In genomic region chrX:66019310-66019652, GRCh38 we compare ENCODE assay signal across 19 cellular contexts. TPM values are rescaled to one million over a fixed set of nuclear protein-coding genes. Genes with fewer than 3 reads are reported as not detected.
"Had no signal": no experiment of that assay in that cellular context is flagged by ENCODE, and none has a peak within 500 bp of the region (broad histone marks: within the 10 kb centered on the region; RNA-seq: fewer than 3 reads in every experiment).

No MANE protein-coding gene starts in this region.

- H3K27me3 ChIP-seq: sigmoid colon had no signal

- H3K36me3 ChIP-seq: sigmoid colon, stomach, thoracic aorta had no signal

- H3K27ac ChIP-seq: sigmoid colon, thoracic aorta had no signal

- H3K9me3 ChIP-seq: sigmoid colon, stomach, thoracic aorta had no signal

- DNase-seq: activated CD4-positive, alpha-beta T cell treated with anti-CD3 and anti-CD28 coated beads for 36 hours; activated naive CD4-positive, alpha-beta T cell treated with anti-CD3 and anti-CD28 coated beads, Interleukin-2, amount 50 U/mL, for 16 hours; activated T-cell treated with anti-CD3 and anti-CD28 coated beads for 4 hours; amygdala; dorsolateral prefrontal cortex; hypothalamus; sigmoid colon; stimulated activated CD4-positive, alpha-beta T cell treated with anti-CD3 and anti-CD28 coated beads, Interleukin-12 subunit alpha, Interleukin-12 subunit beta, amount 100 ng/mL, for 4 hours; stimulated activated CD4-positive, alpha-beta T cell treated with anti-CD3 and anti-CD28 coated beads, Interleukin-2, amount 100 ng/mL, for 48 hours; stomach; T1000 had no signal

- ATAC-seq: activated CD4-positive, alpha-beta T cell treated with anti-CD3 and anti-CD28 coated beads for 36 hours; esophagus mucosa had no signal

- H3K36me3 Mint-ChIP-seq: brain had no signal

- H3K27me3 Mint-ChIP-seq: activated CD4-positive, alpha-beta T cell treated with anti-CD3 and anti-CD28 coated beads for 36 hours; brain had no signal

- H3K27ac Mint-ChIP-seq: activated CD4-positive, alpha-beta T cell treated with anti-CD3 and anti-CD28 coated beads for 36 hours; brain had no signal

- H3K4me1 Mint-ChIP-seq: brain had no signal

- H3K4me1 ChIP-seq: sigmoid colon, stomach had no signal

- H3K4me3 ChIP-seq: dorsolateral prefrontal cortex, lung, sigmoid colon, thoracic aorta had no signal

- H3K4me3 Mint-ChIP-seq: activated CD4-positive, alpha-beta T cell treated with anti-CD3 and anti-CD28 coated beads for 36 hours; brain had no signal

RNA-seq across cellular contexts. Expression of gene VSIG4, which starts 20.6 kb away (rescaled TPM):
- total RNA-seq: activated CD8-positive, alpha-beta memory T cell treated with anti-CD3 and anti-CD28 coated beads for 36 hours; osteocyte; pulmonary artery endothelial cell had no signal
- polyA plus RNA-seq: neural cell had no signal
